ENCODE assay signal across 8 cellular contexts in genomic region chr2:174688079-174688478, GRCh38.
A peak's percentile ranks its signal among the peaks of the same experiment; 100 is the strongest.
DNase-seq lines count a peak whose midpoint lies in the region; ATAC-seq and TF ChIP-seq lines count a peak whose summit lies in the region.

No MANE protein-coding gene starts in this region.

- CTCF ChIA-PET in GM10248 (lab: Yijun Ruan, JAX) = interaction anchor here (0.6 to 8.0 kb wide), 32 partner anchors 8 to 225 kb away, joined by 3 to 150 read pairs (median 5); partner anchors contain the start of genes GPR155 and WIPF1

- no peaks in the 10 kb centered on the region for H3K9me3 Mint-ChIP-seq in mesothelial cell of epicardium

- DNase-seq in GM10248 (ENCODE audit: extremely low spot score) (no peak), KG1 (lab: John Stamatoyannopoulos, UW) (peak; percentile 30), amniotic stem cell (lab: John Stamatoyannopoulos, UW) (peak; percentile 19), mesothelial cell of epicardium (ENCODE audit: low spot score in 2 of 2, unreplicated experiment in 2 of 2) (no peak), anterior cingulate cortex (lab: John Stamatoyannopoulos, UW) (no peak), sciatic nerve (ENCODE audit: low spot score) (no peak), HPDE6-E6E7 (ENCODE audit: extremely low spot score) (no peak)

- H3K36me3 Mint-ChIP-seq in mesothelial cell of epicardium = no peaks in the 10 kb centered on the region

- peaks cover 2% of the 10 kb centered on the region for H3K27me3 Mint-ChIP-seq in mesothelial cell of epicardium (ENCODE audit: low read depth)

- peak; percentile 1 for TF ChIP-seq CTCF in GM10248 (IDR thresholded peaks at IDR 0.05; ENCODE audit: control extremely low read depth, extremely low read depth, low read depth, missing control alignments)
- peak; percentile 46 for TF ChIP-seq CTCF in mesothelial cell of epicardium (IDR thresholded peaks at IDR 0.05; ENCODE audit: unreplicated experiment)

- ATAC-seq in HG03175 (IDR thresholded peaks at IDR 0.05; ENCODE audit: unreplicated experiment) (no peak), sciatic nerve (no peak)

- POLR2A ChIA-PET in GM10248 (lab: Yijun Ruan, JAX) = no interaction called here

- H3K27ac Mint-ChIP-seq in mesothelial cell of epicardium = no peak overlapping the region

- intact Hi-C loops in sciatic nerve (cut with DNase I) = loop anchor here (10.0 kb wide), 3 partner anchors 73 to 223 kb away; no protein-coding TSS in a partner anchor

- no peak overlapping the region for H3K4me3 Mint-ChIP-seq in mesothelial cell of epicardium

- peaks cover 13% of the 10 kb centered on the region for H3K4me1 Mint-ChIP-seq in mesothelial cell of epicardium

Comparison
In these comparisons a context has a peak if more than half of its experiments do, and no peak if none do; other contexts are left out.
1. DNase-seq: peak in KG1 (single experiment) and amniotic stem cell (single experiment); none in GM10248 (single experiment), mesothelial cell of epicardium (0 of 2), anterior cingulate cortex (0 of 58), sciatic nerve (single experiment) and HPDE6-E6E7 (single experiment).